ENCODE assay signal across 1 cellular context in genomic region chr4:10179957-10180602, GRCh38.
TF ChIP-seq lines count a peak whose summit lies in the region.

No MANE protein-coding gene starts in this region.

TF ChIP-seq in K562, 482 proteins besides CTCF, POLR2A, EP300 and RAD21 (continued from another document and continues in another):
- no peak for TF ChIP-seq CTCFL (IDR thresholded peaks at IDR 0.05; ENCODE audit: borderline replicate concordance, insufficient read depth, low read depth, low read length, poor library complexity, severe bottlenecking)
- TF ChIP-seq DEAF1 (CRISPR knock-in tag; IDR thresholded peaks at IDR 0.05) = no peak
- no peak for TF ChIP-seq TAF9B (IDR thresholded peaks at IDR 0.05; ENCODE audit: partially characterized antibody)
- no peak for TF ChIP-seq PML (IDR thresholded peaks at IDR 0.05; ENCODE audit: low read length)
- TF ChIP-seq NR2C1 (IDR thresholded peaks at IDR 0.05) = no peak
- TF ChIP-seq NR2C1 (tag; IDR thresholded peaks at IDR 0.05) = peak; percentile 66
- no peak for TF ChIP-seq IRF2 (CRISPR knock-in tag; IDR thresholded peaks at IDR 0.05)
- TF ChIP-seq MED1 (CRISPR knock-in tag; IDR thresholded peaks at IDR 0.05; ENCODE audit: borderline replicate concordance) = no peak
- no peak for TF ChIP-seq NEUROD1 (IDR thresholded peaks at IDR 0.05; ENCODE audit: borderline replicate concordance, low read depth, low read length, partially characterized antibody)
- TF ChIP-seq ESRRB (CRISPR knock-in tag; IDR thresholded peaks at IDR 0.05; ENCODE audit: borderline replicate concordance) = no peak
- TF ChIP-seq HMGXB4 (CRISPR knock-in tag; IDR thresholded peaks at IDR 0.05) = no peak
- TF ChIP-seq MTA3 (IDR thresholded peaks at IDR 0.05; ENCODE audit: borderline replicate concordance) = no peak
- TF ChIP-seq ZNF445 (CRISPR knock-in tag; IDR thresholded peaks at IDR 0.05; ENCODE audit: low read depth) = no peak
- no peak for TF ChIP-seq E2F6 (IDR thresholded peaks at IDR 0.05; ENCODE audit: borderline replicate concordance in 1 of 2, extremely low read depth in 1 of 2, insufficient read depth in 1 of 2, insufficient read length in 1 of 2, low read depth in 1 of 2, low read length in 1 of 2, poor library complexity in 1 of 2, severe bottlenecking in 1 of 2)
- no peak for TF ChIP-seq CREM (IDR thresholded peaks at IDR 0.05; ENCODE audit: low read depth)
- TF ChIP-seq PATZ1 (CRISPR knock-in tag; IDR thresholded peaks at IDR 0.05; ENCODE audit: borderline replicate concordance) = no peak
- TF ChIP-seq NR2F6 (CRISPR knock-in tag; IDR thresholded peaks at IDR 0.05) = no peak
- no peak for TF ChIP-seq ZNF695 (CRISPR knock-in tag; IDR thresholded peaks at IDR 0.05)
- no peak for TF ChIP-seq SMAD2 (IDR thresholded peaks at IDR 0.05; ENCODE audit: low read depth, low read length)
- TF ChIP-seq ZNF174 (CRISPR knock-in tag; IDR thresholded peaks at IDR 0.05) = no peak
- no peak for TF ChIP-seq ZNF408 (CRISPR knock-in tag; IDR thresholded peaks at IDR 0.05; ENCODE audit: low read depth)
- TF ChIP-seq MLLT1 (IDR thresholded peaks at IDR 0.05) = no peak
- TF ChIP-seq CAMTA2 (CRISPR knock-in tag; conservative IDR thresholded peaks at IDR 0.05) = 0 out of 2 replicates have a peak, but pooled peaks have one; percentile 43
- TF ChIP-seq XRCC5 (IDR thresholded peaks at IDR 0.05; ENCODE audit: low read depth, low read length) = no peak
- no peak for TF ChIP-seq HES1 (IDR thresholded peaks at IDR 0.05; ENCODE audit: low read depth)
- TF ChIP-seq RB1 (IDR thresholded peaks at IDR 0.05; ENCODE audit: low read depth) = no peak
- no peak for TF ChIP-seq DDX20 (tag; IDR thresholded peaks at IDR 0.05; ENCODE audit: low read depth)
- 0 out of 2 replicates have a peak, but pooled peaks have one; percentile 40 for TF ChIP-seq E4F1 (CRISPR knock-in tag; IDR thresholded peaks at IDR 0.05; ENCODE audit: borderline replicate concordance)
- no peak for TF ChIP-seq BCLAF1 (IDR thresholded peaks at IDR 0.05; ENCODE audit: borderline replicate concordance in 1 of 2, control insufficient read depth in 1 of 2, low read depth in 2 of 2, low read length in 1 of 2)
- TF ChIP-seq PCBP1 (IDR thresholded peaks at IDR 0.05; ENCODE audit: low read depth, low read length, poor library complexity, severe bottlenecking) = no peak
- no peak for TF ChIP-seq PURB (CRISPR knock-in tag; IDR thresholded peaks at IDR 0.05; ENCODE audit: low read depth)
- TF ChIP-seq GATA2 (CRISPR knock-in tag; IDR thresholded peaks at IDR 0.05) = no peak
- TF ChIP-seq ZBTB1 (CRISPR knock-in tag; IDR thresholded peaks at IDR 0.05; ENCODE audit: borderline replicate concordance, low read depth) = no peak
- TF ChIP-seq PHTF2 (CRISPR knock-in tag; IDR thresholded peaks at IDR 0.05) = no peak
- no peak for TF ChIP-seq ZNF444 (CRISPR knock-in tag; IDR thresholded peaks at IDR 0.05)
- no peak for TF ChIP-seq HDAC3 (IDR thresholded peaks at IDR 0.05; ENCODE audit: borderline replicate concordance, partially characterized antibody)
- TF ChIP-seq ETS2 (tag; IDR thresholded peaks at IDR 0.05; ENCODE audit: borderline replicate concordance, poor library complexity, severe bottlenecking) = no peak
- TF ChIP-seq MLX (CRISPR knock-in tag; conservative IDR thresholded peaks at IDR 0.05) = no peak
- TF ChIP-seq POLR2AphosphoS5 (IDR thresholded peaks at IDR 0.05; ENCODE audit: control insufficient read depth, insufficient read depth, low read depth, low read length) = no peak
- no peak for TF ChIP-seq ARID3A (IDR thresholded peaks at IDR 0.05; ENCODE audit: borderline replicate concordance, low read depth, low read length)
- TF ChIP-seq CBFB (CRISPR knock-in tag; IDR thresholded peaks at IDR 0.05) = no peak
